Comparison of ENCODE assay signal across 1 cellular context in the genomic region with DNA sequence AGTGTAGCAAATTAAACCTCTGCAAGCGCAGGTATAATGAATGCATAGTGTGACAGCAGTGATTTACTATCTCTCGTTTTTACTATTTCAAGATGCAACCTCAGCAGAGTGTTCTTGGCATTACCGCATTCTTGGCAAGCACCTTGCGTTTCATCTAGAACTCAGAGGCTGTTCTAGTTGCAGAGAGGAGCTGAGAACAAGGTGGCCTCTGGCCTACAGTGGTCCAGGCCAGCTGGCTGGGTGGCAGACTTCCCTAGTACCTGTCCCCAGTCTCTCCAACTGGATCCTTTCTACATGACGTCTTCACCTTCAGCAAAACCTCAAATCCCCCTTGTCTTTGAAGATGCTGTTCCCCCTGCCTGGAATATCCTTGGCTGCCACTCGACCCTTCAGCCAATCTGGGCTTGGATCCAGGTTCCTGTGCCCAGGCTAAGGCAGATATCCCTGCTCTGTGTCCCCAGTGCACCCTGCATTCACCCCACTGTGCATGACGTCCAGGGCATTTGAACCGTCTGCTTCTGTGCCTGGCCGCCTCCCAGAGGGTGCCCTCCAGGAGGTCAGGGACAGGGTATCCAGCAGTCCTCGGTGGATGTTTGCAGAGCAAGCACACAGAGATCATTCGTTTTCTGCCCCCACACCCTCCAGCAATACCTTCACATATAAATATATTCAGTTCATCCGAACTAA.
TF ChIP-seq lines count a peak whose summit lies in the region.

No MANE protein-coding gene starts in this region.

TF ChIP-seq in HepG2, 621 proteins besides CTCF, POLR2A, EP300 and RAD21 (continued from another document and continues in another):
- TF ChIP-seq HNF1A (IDR thresholded peaks at IDR 0.05; ENCODE audit: low read depth) (no peak), HNF1A (CRISPR knock-in tag; IDR thresholded peaks at IDR 0.05; ENCODE audit: borderline replicate concordance) (no peak), JUNB (CRISPR knock-in tag; IDR thresholded peaks at IDR 0.05; ENCODE audit: borderline replicate concordance) (no peak), IRF2 (CRISPR knock-in tag; IDR thresholded peaks at IDR 0.05) (0 out of 2 replicates have a peak, but pooled peaks have one; percentile 19), SNAPC2 (CRISPR knock-in tag; IDR thresholded peaks at IDR 0.05) (no peak), ZBTB42 (CRISPR knock-in tag; IDR thresholded peaks at IDR 0.05) (no peak), ZFP62 (CRISPR knock-in tag; IDR thresholded peaks at IDR 0.05) (no peak), CC2D1A (CRISPR knock-in tag; IDR thresholded peaks at IDR 0.05) (no peak), ZSCAN9 (CRISPR knock-in tag; IDR thresholded peaks at IDR 0.05; ENCODE audit: borderline replicate concordance) (no peak), TERF1 (CRISPR knock-in tag; IDR thresholded peaks at IDR 0.05) (no peak), ZNF704 (CRISPR knock-in tag; IDR thresholded peaks at IDR 0.05; ENCODE audit: borderline replicate concordance) (no peak), SCMH1 (CRISPR knock-in tag; IDR thresholded peaks at IDR 0.05; ENCODE audit: borderline replicate concordance) (no peak), DZIP1 (CRISPR knock-in tag; IDR thresholded peaks at IDR 0.05) (no peak), KAT2B (IDR thresholded peaks at IDR 0.05; ENCODE audit: borderline replicate concordance, low read depth, low read length) (no peak), ELF3 (CRISPR knock-in tag; IDR thresholded peaks at IDR 0.05) (no peak), ZNF326 (CRISPR knock-in tag; IDR thresholded peaks at IDR 0.05; ENCODE audit: borderline replicate concordance) (no peak), MEIS1 (CRISPR knock-in tag; IDR thresholded peaks at IDR 0.05; ENCODE audit: borderline replicate concordance) (peak; percentile 57; the same call in 1 of the 2 replicates), ZNF235 (CRISPR knock-in tag; IDR thresholded peaks at IDR 0.05; ENCODE audit: borderline replicate concordance) (no peak), KDM2A (CRISPR knock-in tag; IDR thresholded peaks at IDR 0.05; ENCODE audit: borderline replicate concordance, low read depth) (no peak), MEF2D (CRISPR knock-in tag; IDR thresholded peaks at IDR 0.05) (no peak), ZBTB8A (CRISPR knock-in tag; IDR thresholded peaks at IDR 0.05; ENCODE audit: borderline replicate concordance, low read depth) (no peak), GABPB1 (CRISPR knock-in tag; IDR thresholded peaks at IDR 0.05) (no peak), CENPBD1 (CRISPR knock-in tag; IDR thresholded peaks at IDR 0.05; ENCODE audit: borderline replicate concordance, low read depth) (no peak), MED13 (CRISPR knock-in tag; IDR thresholded peaks at IDR 0.05) (no peak), ZNF335 (CRISPR knock-in tag; IDR thresholded peaks at IDR 0.05) (no peak), ZNF253 (CRISPR knock-in tag; IDR thresholded peaks at IDR 0.05; ENCODE audit: borderline replicate concordance) (no peak), ZBTB38 (CRISPR knock-in tag; IDR thresholded peaks at IDR 0.05) (peak; percentile 34; the same call in 1 of the 2 replicates), HOXA5 (CRISPR knock-in tag; IDR thresholded peaks at IDR 0.05) (no peak), PHF20 (CRISPR knock-in tag; IDR thresholded peaks at IDR 0.05) (no peak), ZNF598 (CRISPR knock-in tag; IDR thresholded peaks at IDR 0.05; ENCODE audit: borderline replicate concordance) (no peak), ATF7 (IDR thresholded peaks at IDR 0.05) (no peak), ATF7 (CRISPR knock-in tag; IDR thresholded peaks at IDR 0.05) (0 out of 2 replicates have a peak, but pooled peaks have one; percentile 38)
- TF ChIP-seq, protein P1, sequence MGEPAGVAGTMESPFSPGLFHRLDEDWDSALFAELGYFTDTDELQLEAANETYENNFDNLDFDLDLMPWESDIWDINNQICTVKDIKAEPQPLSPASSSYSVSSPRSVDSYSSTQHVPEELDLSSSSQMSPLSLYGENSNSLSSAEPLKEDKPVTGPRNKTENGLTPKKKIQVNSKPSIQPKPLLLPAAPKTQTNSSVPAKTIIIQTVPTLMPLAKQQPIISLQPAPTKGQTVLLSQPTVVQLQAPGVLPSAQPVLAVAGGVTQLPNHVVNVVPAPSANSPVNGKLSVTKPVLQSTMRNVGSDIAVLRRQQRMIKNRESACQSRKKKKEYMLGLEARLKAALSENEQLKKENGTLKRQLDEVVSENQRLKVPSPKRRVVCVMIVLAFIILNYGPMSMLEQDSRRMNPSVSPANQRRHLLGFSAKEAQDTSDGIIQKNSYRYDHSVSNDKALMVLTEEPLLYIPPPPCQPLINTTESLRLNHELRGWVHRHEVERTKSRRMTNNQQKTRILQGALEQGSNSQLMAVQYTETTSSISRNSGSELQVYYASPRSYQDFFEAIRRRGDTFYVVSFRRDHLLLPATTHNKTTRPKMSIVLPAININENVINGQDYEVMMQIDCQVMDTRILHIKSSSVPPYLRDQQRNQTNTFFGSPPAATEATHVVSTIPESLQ (CRISPR knock-in tag; conservative IDR thresholded peaks at IDR 0.05): no peak
- TF ChIP-seq, protein P2, sequence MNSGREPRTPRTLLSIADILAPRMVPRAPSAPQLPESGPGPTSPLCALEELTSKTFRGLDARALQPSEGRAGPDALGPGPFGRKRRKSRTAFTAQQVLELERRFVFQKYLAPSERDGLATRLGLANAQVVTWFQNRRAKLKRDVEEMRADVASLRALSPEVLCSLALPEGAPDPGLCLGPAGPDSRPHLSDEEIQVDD (CRISPR knock-in tag; IDR thresholded peaks at IDR 0.05; ENCODE audit: borderline replicate concordance): no peak
- TF ChIP-seq, protein P3, sequence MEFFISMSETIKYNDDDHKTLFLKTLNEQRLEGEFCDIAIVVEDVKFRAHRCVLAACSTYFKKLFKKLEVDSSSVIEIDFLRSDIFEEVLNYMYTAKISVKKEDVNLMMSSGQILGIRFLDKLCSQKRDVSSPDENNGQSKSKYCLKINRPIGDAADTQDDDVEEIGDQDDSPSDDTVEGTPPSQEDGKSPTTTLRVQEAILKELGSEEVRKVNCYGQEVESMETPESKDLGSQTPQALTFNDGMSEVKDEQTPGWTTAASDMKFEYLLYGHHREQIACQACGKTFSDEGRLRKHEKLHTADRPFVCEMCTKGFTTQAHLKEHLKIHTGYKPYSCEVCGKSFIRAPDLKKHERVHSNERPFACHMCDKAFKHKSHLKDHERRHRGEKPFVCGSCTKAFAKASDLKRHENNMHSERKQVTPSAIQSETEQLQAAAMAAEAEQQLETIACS (CRISPR knock-in tag; IDR thresholded peaks at IDR 0.05): no peak
- TF ChIP-seq, protein P4, sequence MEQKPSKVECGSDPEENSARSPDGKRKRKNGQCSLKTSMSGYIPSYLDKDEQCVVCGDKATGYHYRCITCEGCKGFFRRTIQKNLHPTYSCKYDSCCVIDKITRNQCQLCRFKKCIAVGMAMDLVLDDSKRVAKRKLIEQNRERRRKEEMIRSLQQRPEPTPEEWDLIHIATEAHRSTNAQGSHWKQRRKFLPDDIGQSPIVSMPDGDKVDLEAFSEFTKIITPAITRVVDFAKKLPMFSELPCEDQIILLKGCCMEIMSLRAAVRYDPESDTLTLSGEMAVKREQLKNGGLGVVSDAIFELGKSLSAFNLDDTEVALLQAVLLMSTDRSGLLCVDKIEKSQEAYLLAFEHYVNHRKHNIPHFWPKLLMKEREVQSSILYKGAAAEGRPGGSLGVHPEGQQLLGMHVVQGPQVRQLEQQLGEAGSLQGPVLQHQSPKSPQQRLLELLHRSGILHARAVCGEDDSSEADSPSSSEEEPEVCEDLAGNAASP (CRISPR knock-in tag; IDR thresholded peaks at IDR 0.05; ENCODE audit: borderline replicate concordance): peak; percentile 79; the same call in 1 of the 2 replicates
- TF ChIP-seq, protein P5, sequence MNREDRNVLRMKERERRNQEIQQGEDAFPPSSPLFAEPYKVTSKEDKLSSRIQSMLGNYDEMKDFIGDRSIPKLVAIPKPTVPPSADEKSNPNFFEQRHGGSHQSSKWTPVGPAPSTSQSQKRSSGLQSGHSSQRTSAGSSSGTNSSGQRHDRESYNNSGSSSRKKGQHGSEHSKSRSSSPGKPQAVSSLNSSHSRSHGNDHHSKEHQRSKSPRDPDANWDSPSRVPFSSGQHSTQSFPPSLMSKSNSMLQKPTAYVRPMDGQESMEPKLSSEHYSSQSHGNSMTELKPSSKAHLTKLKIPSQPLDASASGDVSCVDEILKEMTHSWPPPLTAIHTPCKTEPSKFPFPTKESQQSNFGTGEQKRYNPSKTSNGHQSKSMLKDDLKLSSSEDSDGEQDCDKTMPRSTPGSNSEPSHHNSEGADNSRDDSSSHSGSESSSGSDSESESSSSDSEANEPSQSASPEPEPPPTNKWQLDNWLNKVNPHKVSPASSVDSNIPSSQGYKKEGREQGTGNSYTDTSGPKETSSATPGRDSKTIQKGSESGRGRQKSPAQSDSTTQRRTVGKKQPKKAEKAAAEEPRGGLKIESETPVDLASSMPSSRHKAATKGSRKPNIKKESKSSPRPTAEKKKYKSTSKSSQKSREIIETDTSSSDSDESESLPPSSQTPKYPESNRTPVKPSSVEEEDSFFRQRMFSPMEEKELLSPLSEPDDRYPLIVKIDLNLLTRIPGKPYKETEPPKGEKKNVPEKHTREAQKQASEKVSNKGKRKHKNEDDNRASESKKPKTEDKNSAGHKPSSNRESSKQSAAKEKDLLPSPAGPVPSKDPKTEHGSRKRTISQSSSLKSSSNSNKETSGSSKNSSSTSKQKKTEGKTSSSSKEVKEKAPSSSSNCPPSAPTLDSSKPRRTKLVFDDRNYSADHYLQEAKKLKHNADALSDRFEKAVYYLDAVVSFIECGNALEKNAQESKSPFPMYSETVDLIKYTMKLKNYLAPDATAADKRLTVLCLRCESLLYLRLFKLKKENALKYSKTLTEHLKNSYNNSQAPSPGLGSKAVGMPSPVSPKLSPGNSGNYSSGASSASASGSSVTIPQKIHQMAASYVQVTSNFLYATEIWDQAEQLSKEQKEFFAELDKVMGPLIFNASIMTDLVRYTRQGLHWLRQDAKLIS (CRISPR knock-in tag; IDR thresholded peaks at IDR 0.05): no peak
- TF ChIP-seq, protein P6, sequence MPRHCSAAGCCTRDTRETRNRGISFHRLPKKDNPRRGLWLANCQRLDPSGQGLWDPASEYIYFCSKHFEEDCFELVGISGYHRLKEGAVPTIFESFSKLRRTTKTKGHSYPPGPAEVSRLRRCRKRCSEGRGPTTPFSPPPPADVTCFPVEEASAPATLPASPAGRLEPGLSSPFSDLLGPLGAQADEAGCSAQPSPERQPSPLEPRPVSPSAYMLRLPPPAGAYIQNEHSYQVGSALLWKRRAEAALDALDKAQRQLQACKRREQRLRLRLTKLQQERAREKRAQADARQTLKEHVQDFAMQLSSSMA (CRISPR knock-in tag; IDR thresholded peaks at IDR 0.05): no peak
